ENCODE assay signal across 1 cellular context in the genomic region with DNA sequence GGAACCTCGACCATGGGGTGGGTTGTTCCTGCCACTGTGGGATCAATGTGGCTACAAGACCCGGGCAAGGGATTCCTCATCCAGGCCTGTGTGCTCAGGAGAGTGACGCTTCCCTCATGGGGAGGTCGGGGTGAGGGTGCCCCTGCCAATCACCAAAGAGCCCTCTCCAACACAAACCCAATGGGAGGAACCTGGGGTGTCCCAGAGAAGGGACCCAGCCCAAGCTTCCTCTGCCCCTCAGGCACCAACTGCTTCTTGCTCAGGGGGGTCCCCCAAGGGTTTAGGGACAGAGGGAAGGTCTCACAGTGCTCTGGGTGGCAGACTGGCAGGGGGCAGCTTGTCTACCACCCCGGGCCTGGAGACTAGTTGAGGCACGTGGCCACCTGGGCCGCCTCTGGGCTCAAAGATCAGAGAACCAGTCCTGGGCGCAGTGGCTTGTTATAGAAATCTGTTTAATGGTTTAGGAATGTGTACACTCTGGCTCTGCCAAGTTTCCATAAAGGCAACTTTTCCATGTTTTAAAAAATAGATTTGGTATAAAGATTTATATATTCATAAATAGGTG.
A peak's percentile ranks its signal among the peaks of the same experiment; 100 is the strongest.
TF ChIP-seq lines count a peak whose summit lies in the region.

No MANE protein-coding gene starts in this region.

TF ChIP-seq in HepG2, 621 proteins besides CTCF, POLR2A, EP300 and RAD21 (continued from another document and continues in another):
- TF ChIP-seq, protein P1, sequence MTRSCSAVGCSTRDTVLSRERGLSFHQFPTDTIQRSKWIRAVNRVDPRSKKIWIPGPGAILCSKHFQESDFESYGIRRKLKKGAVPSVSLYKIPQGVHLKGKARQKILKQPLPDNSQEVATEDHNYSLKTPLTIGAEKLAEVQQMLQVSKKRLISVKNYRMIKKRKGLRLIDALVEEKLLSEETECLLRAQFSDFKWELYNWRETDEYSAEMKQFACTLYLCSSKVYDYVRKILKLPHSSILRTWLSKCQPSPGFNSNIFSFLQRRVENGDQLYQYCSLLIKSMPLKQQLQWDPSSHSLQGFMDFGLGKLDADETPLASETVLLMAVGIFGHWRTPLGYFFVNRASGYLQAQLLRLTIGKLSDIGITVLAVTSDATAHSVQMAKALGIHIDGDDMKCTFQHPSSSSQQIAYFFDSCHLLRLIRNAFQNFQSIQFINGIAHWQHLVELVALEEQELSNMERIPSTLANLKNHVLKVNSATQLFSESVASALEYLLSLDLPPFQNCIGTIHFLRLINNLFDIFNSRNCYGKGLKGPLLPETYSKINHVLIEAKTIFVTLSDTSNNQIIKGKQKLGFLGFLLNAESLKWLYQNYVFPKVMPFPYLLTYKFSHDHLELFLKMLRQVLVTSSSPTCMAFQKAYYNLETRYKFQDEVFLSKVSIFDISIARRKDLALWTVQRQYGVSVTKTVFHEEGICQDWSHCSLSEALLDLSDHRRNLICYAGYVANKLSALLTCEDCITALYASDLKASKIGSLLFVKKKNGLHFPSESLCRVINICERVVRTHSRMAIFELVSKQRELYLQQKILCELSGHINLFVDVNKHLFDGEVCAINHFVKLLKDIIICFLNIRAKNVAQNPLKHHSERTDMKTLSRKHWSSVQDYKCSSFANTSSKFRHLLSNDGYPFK (CRISPR knock-in tag; IDR thresholded peaks at IDR 0.05; ENCODE audit: borderline replicate concordance) = no peak
- TF ChIP-seq ZNF841 (CRISPR knock-in tag; IDR thresholded peaks at IDR 0.05; ENCODE audit: borderline replicate concordance) (no peak), TARDBP (CRISPR knock-in tag; IDR thresholded peaks at IDR 0.05) (no peak), XRCC5 (optimal IDR thresholded peaks at IDR 0.05; ENCODE audit: low read length) (no peak), ZNF484 (CRISPR knock-in tag; IDR thresholded peaks at IDR 0.05; ENCODE audit: borderline replicate concordance, low read depth) (no peak), ZFP1 (CRISPR knock-in tag; IDR thresholded peaks at IDR 0.05) (no peak), ADNP (CRISPR knock-in tag; IDR thresholded peaks at IDR 0.05) (no peak), ZNF713 (CRISPR knock-in tag; IDR thresholded peaks at IDR 0.05) (no peak), JUNB (CRISPR knock-in tag; IDR thresholded peaks at IDR 0.05; ENCODE audit: borderline replicate concordance) (no peak), KDM2A (CRISPR knock-in tag; IDR thresholded peaks at IDR 0.05; ENCODE audit: borderline replicate concordance, low read depth) (peak; percentile 53), NFYC (CRISPR knock-in tag; IDR thresholded peaks at IDR 0.05) (no peak), ZFYVE20 (CRISPR knock-in tag; IDR thresholded peaks at IDR 0.05; ENCODE audit: borderline replicate concordance, low read depth) (no peak), ZNF781 (CRISPR knock-in tag; IDR thresholded peaks at IDR 0.05; ENCODE audit: borderline replicate concordance, not compliant biosample characterization) (no peak), POLR2G (IDR thresholded peaks at IDR 0.05; ENCODE audit: low read depth, low read length) (no peak; the same call in 1 of the 2 replicates), ZSCAN20 (CRISPR knock-in tag; IDR thresholded peaks at IDR 0.05; ENCODE audit: borderline replicate concordance) (no peak), AGO2 (optimal IDR thresholded peaks at IDR 0.05; ENCODE audit: low read depth, low read length) (peak; percentile 35), ERF (CRISPR knock-in tag; IDR thresholded peaks at IDR 0.05) (no peak), ZNF780A (CRISPR knock-in tag; IDR thresholded peaks at IDR 0.05) (no peak), ZNF775 (CRISPR knock-in tag; IDR thresholded peaks at IDR 0.05; ENCODE audit: borderline replicate concordance) (no peak), HES4 (CRISPR knock-in tag; IDR thresholded peaks at IDR 0.05; ENCODE audit: borderline replicate concordance) (no peak), KLF9 (CRISPR knock-in tag; IDR thresholded peaks at IDR 0.05; ENCODE audit: low read depth) (no peak), PITX1 (CRISPR knock-in tag; IDR thresholded peaks at IDR 0.05) (no peak), ZNF326 (CRISPR knock-in tag; IDR thresholded peaks at IDR 0.05; ENCODE audit: borderline replicate concordance) (no peak), HDAC1 (CRISPR knock-in tag; IDR thresholded peaks at IDR 0.05) (no peak), KDM4B (CRISPR knock-in tag; IDR thresholded peaks at IDR 0.05) (no peak), ATM (IDR thresholded peaks at IDR 0.05; ENCODE audit: borderline replicate concordance) (no peak), GTF2F1 (IDR thresholded peaks at IDR 0.05; ENCODE audit: low read length) (no peak), ZNF251 (CRISPR knock-in tag; IDR thresholded peaks at IDR 0.05) (no peak), MIER2 (CRISPR knock-in tag; IDR thresholded peaks at IDR 0.05) (no peak), ZNF431 (CRISPR knock-in tag; IDR thresholded peaks at IDR 0.05; ENCODE audit: borderline replicate concordance, low read depth) (no peak), ZNF772 (CRISPR knock-in tag; IDR thresholded peaks at IDR 0.05) (no peak), MEIS1 (CRISPR knock-in tag; IDR thresholded peaks at IDR 0.05; ENCODE audit: borderline replicate concordance) (no peak), HNRNPL (IDR thresholded peaks at IDR 0.05; ENCODE audit: low read depth, low read length) (peak; percentile 79), TRIM24 (CRISPR knock-in tag; IDR thresholded peaks at IDR 0.05) (no peak), ZNF446 (CRISPR knock-in tag; IDR thresholded peaks at IDR 0.05) (no peak), ZNF720 (CRISPR knock-in tag; IDR thresholded peaks at IDR 0.05) (no peak), MZF1 (CRISPR knock-in tag; IDR thresholded peaks at IDR 0.05; ENCODE audit: borderline replicate concordance) (no peak), WIZ (CRISPR knock-in tag; IDR thresholded peaks at IDR 0.05) (no peak), PHF21A (CRISPR knock-in tag; IDR thresholded peaks at IDR 0.05) (no peak), ZFP41 (CRISPR knock-in tag; IDR thresholded peaks at IDR 0.05; ENCODE audit: borderline replicate concordance) (no peak), GATAD2A (CRISPR knock-in tag; IDR thresholded peaks at IDR 0.05) (no peak)
- TF ChIP-seq, protein P2, sequence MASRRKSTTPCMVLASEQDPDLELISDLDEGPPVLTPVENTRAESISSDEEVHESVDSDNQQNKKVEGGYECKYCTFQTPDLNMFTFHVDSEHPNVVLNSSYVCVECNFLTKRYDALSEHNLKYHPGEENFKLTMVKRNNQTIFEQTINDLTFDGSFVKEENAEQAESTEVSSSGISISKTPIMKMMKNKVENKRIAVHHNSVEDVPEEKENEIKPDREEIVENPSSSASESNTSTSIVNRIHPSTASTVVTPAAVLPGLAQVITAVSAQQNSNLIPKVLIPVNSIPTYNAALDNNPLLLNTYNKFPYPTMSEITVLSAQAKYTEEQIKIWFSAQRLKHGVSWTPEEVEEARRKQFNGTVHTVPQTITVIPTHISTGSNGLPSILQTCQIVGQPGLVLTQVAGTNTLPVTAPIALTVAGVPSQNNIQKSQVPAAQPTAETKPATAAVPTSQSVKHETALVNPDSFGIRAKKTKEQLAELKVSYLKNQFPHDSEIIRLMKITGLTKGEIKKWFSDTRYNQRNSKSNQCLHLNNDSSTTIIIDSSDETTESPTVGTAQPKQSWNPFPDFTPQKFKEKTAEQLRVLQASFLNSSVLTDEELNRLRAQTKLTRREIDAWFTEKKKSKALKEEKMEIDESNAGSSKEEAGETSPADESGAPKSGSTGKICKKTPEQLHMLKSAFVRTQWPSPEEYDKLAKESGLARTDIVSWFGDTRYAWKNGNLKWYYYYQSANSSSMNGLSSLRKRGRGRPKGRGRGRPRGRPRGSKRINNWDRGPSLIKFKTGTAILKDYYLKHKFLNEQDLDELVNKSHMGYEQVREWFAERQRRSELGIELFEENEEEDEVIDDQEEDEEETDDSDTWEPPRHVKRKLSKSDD (CRISPR knock-in tag; IDR thresholded peaks at IDR 0.05; ENCODE audit: low read depth) = no peak
- TF ChIP-seq, protein P3, sequence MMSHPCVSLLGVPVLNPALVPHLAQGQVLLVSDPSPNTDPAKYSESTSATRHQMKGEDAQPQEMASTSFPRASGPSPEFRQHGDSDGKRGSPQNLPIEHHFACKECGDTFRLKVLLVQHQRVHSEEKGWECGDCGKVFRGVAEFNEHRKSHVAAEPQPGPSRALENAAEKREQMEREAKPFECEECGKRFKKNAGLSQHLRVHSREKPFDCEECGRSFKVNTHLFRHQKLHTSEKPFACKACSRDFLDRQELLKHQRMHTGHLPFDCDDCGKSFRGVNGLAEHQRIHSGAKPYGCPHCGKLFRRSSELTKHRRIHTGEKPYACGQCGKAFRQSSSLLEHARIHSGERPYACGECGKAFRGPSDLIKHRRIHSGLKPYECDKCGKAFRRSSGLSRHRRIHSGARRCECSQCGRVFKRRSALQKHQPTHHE (CRISPR knock-in tag; IDR thresholded peaks at IDR 0.05; ENCODE audit: borderline replicate concordance) = no peak
- TF ChIP-seq, protein P4, sequence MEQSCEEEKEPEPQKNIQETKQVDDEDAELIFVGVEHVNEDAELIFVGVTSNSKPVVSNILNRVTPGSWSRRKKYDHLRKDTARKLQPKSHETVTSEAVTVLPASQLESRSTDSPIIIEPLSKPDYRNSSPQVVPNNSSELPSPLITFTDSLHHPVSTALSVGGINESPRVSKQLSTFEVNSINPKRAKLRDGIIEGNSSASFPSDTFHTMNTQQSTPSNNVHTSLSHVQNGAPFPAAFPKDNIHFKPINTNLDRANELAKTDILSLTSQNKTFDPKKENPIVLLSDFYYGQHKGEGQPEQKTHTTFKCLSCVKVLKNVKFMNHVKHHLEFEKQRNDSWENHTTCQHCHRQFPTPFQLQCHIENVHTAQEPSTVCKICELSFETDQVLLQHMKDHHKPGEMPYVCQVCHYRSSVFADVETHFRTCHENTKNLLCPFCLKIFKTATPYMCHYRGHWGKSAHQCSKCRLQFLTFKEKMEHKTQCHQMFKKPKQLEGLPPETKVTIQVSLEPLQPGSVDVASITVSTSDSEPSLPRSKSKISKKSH (CRISPR knock-in tag; IDR thresholded peaks at IDR 0.05; ENCODE audit: borderline replicate concordance) = 0 out of 2 replicates have a peak, but pooled peaks have one; percentile 32
- TF ChIP-seq, protein P5, sequence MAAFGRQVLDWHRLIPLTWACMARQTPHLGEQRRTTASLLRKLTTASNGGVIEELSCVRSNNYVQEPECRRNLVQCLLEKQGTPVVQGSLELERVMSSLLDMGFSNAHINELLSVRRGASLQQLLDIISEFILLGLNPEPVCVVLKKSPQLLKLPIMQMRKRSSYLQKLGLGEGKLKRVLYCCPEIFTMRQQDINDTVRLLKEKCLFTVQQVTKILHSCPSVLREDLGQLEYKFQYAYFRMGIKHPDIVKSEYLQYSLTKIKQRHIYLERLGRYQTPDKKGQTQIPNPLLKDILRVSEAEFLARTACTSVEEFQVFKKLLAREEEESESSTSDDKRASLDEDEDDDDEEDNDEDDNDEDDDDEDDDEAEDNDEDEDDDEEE (CRISPR knock-in tag; IDR thresholded peaks at IDR 0.05) = no peak
- TF ChIP-seq, protein P6, sequence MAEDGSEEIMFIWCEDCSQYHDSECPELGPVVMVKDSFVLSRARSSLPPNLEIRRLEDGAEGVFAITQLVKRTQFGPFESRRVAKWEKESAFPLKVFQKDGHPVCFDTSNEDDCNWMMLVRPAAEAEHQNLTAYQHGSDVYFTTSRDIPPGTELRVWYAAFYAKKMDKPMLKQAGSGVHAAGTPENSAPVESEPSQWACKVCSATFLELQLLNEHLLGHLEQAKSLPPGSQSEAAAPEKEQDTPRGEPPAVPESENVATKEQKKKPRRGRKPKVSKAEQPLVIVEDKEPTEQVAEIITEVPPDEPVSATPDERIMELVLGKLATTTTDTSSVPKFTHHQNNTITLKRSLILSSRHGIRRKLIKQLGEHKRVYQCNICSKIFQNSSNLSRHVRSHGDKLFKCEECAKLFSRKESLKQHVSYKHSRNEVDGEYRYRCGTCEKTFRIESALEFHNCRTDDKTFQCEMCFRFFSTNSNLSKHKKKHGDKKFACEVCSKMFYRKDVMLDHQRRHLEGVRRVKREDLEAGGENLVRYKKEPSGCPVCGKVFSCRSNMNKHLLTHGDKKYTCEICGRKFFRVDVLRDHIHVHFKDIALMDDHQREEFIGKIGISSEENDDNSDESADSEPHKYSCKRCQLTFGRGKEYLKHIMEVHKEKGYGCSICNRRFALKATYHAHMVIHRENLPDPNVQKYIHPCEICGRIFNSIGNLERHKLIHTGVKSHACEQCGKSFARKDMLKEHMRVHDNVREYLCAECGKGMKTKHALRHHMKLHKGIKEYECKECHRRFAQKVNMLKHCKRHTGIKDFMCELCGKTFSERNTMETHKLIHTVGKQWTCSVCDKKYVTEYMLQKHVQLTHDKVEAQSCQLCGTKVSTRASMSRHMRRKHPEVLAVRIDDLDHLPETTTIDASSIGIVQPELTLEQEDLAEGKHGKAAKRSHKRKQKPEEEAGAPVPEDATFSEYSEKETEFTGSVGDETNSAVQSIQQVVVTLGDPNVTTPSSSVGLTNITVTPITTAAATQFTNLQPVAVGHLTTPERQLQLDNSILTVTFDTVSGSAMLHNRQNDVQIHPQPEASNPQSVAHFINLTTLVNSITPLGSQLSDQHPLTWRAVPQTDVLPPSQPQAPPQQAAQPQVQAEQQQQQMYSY (CRISPR knock-in tag; IDR thresholded peaks at IDR 0.05) = no peak
- TF ChIP-seq, protein P7, sequence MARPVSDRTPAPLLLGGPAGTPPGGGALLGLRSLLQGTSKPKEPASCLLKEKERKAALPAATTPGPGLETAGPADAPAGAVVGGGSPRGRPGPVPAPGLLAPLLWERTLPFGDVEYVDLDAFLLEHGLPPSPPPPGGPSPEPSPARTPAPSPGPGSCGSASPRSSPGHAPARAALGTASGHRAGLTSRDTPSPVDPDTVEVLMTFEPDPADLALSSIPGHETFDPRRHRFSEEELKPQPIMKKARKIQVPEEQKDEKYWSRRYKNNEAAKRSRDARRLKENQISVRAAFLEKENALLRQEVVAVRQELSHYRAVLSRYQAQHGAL (CRISPR knock-in tag; IDR thresholded peaks at IDR 0.05; ENCODE audit: not compliant biosample characterization) = no peak
- TF ChIP-seq, protein P8, sequence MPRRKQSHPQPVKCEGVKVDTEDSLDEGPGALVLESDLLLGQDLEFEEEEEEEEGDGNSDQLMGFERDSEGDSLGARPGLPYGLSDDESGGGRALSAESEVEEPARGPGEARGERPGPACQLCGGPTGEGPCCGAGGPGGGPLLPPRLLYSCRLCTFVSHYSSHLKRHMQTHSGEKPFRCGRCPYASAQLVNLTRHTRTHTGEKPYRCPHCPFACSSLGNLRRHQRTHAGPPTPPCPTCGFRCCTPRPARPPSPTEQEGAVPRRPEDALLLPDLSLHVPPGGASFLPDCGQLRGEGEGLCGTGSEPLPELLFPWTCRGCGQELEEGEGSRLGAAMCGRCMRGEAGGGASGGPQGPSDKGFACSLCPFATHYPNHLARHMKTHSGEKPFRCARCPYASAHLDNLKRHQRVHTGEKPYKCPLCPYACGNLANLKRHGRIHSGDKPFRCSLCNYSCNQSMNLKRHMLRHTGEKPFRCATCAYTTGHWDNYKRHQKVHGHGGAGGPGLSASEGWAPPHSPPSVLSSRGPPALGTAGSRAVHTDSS (CRISPR knock-in tag; conservative IDR thresholded peaks at IDR 0.05) = no peak
- TF ChIP-seq, protein P9, sequence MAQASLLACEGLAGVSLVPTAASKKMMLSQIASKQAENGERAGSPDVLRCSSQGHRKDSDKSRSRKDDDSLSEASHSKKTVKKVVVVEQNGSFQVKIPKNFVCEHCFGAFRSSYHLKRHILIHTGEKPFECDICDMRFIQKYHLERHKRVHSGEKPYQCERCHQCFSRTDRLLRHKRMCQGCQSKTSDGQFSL (CRISPR knock-in tag; IDR thresholded peaks at IDR 0.05) = no peak
